In the genomic region with DNA sequence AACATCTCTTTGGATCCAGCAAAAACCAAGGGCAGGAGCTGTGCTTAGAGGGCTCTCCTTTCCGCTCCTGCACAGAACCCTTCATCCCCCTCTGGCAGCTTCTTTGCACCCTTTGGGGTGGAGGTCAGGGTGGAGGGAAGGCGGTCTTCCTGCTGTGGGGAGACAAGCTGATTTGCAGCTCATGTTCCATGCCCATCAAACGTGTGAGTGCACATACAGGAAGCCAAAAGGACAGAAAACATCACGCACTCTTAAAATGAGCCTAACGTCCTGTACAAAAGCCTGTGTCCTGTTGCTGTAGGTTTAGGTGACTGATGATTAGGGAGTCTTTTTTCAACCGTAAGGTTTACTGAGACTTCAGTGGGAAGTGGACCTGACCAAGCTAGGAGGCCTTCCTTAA, we compare ENCODE assay signal across 24 cellular contexts.
DNase-seq lines count a peak whose midpoint lies in the region; ATAC-seq, FAIRE-seq and TF ChIP-seq lines count a peak whose summit lies in the region.
"Had no signal": no experiment of that assay in that cellular context is flagged by ENCODE, and none has a peak within 500 bp of the region (broad histone marks: within the 10 kb centered on the region; RNA-seq: fewer than 3 reads in every experiment).

No MANE protein-coding gene starts in this region.

- CTCF ChIA-PET in K562 (lab: Yijun Ruan, JAX; ENCODE audit: low intra/inter-chr PET ratio) = no interaction called here

- H3K9me3 Mint-ChIP-seq in T-helper 2 cell treated with Interferon-gamma antibody and Interleukin-4, amounts not matched to agents 5 μg/mL and 100 μg/mL, for 36 hours = peaks cover 32% of the 10 kb centered on the region
- H3K9me3 Mint-ChIP-seq in activated naive CD8-positive, alpha-beta T cell (ENCODE audit: low read depth) = peaks cover 8% of the 10 kb centered on the region
- H3K9me3 Mint-ChIP-seq in activated naive CD8-positive, alpha-beta T cell treated with anti-CD3 and anti-CD28 coated beads, Interleukin-2, amount 50 U/mL, for 24 hours = peaks cover 14% of the 10 kb centered on the region

- WGBS in K562 (ENCODE audit: insufficient coverage, low coverage, missing lambda C conversion rate) = 13% methylated on average over 6 of the region's 6 CpGs

- H3K9me1 ChIP-seq in K562 (ENCODE audit: control insufficient read depth, insufficient read depth, low read length) = no peaks in the 10 kb centered on the region

- no peak for ATAC-seq in activated naive CD8-positive, alpha-beta T cell treated with anti-CD3 and anti-CD28 coated beads, Interleukin-2, amount 50 U/mL, for 24 hours
- ATAC-seq in K562 (no peak), GM18873 (IDR thresholded peaks at IDR 0.05; ENCODE audit: low FRiP score, unreplicated experiment) (no peak)

- H3K27ac Mint-ChIP-seq in T-helper 2 cell treated with Interferon-gamma antibody and Interleukin-4, amounts not matched to agents 5 μg/mL and 100 μg/mL, for 36 hours = peak overlapping the region; percentile 82
- H3K27ac Mint-ChIP-seq in activated naive CD8-positive, alpha-beta T cell = peak overlapping the region; percentile 10
- no peak overlapping the region for H3K27ac Mint-ChIP-seq in activated naive CD8-positive, alpha-beta T cell treated with anti-CD3 and anti-CD28 coated beads, Interleukin-2, amount 50 U/mL, for 24 hours

- H2AFZ ChIP-seq in K562 (ENCODE audit: low read depth, low read length) = 0 out of 2 replicates have a peak overlapping the region, but pooled peaks have one; percentile 13
- H2AFZ ChIP-seq: GM23248, PC-9 had no signal

- H3K79me2 ChIP-seq in K562 (ENCODE audit: control insufficient read depth, insufficient read depth, low read length) = no peaks in the 10 kb centered on the region

- H4K20me1 ChIP-seq in K562 (replicated peaks; ENCODE audit: control insufficient read depth, insufficient read depth, low read length) = no peaks in the 10 kb centered on the region
- H4K20me1 ChIP-seq: BLaER1 treated with 17β-estradiol and CSF1 and Interleukin-3, amounts not matched to agents 10 nM and 100 nM had no signal

- H3K4me3 Mint-ChIP-seq in T-helper 2 cell treated with Interferon-gamma antibody and Interleukin-4, amounts not matched to agents 5 μg/mL and 100 μg/mL, for 36 hours = peak overlapping the region; percentile 44
- no peak overlapping the region for H3K4me3 Mint-ChIP-seq in activated naive CD8-positive, alpha-beta T cell
- H3K4me3 Mint-ChIP-seq in activated naive CD8-positive, alpha-beta T cell treated with anti-CD3 and anti-CD28 coated beads, Interleukin-2, amount 50 U/mL, for 24 hours = no peak overlapping the region
- H3K4me3 Mint-ChIP-seq: CD4-positive, alpha-beta memory T cell had no signal

- no peak for TF ChIP-seq POLR2A in K562 (conservative IDR thresholded peaks at IDR 0.05)

- no peak overlapping the region for H3K27ac ChIP-seq in K562 (ENCODE audit: extremely low read depth, low read depth, low read length)
- H3K27ac ChIP-seq: BLaER1 treated with 17β-estradiol and CSF1 and Interleukin-3, amounts not matched to agents 10 nM and 100 nM; GM23248; PC-9 had no signal

- in situ Hi-C loops in K562 (cut with MboI) = no loop called here

- no peak for TF ChIP-seq RAD21 in K562 (CRISPR knock-in tag; conservative IDR thresholded peaks at IDR 0.05 in 1 of 2, IDR thresholded peaks at IDR 0.05 in 1 of 2)

- no peaks in the 10 kb centered on the region for H3K9me3 ChIP-seq in K562 (replicated peaks; ENCODE audit: control insufficient read depth, insufficient read depth, low read depth, low read length)

- H3K27me3 Mint-ChIP-seq in T-helper 2 cell treated with Interferon-gamma antibody and Interleukin-4, amounts not matched to agents 5 μg/mL and 100 μg/mL, for 36 hours (ENCODE audit: low read depth) = no peaks in the 10 kb centered on the region
- H3K27me3 Mint-ChIP-seq in activated naive CD8-positive, alpha-beta T cell = no peaks in the 10 kb centered on the region
- H3K27me3 Mint-ChIP-seq in activated naive CD8-positive, alpha-beta T cell treated with anti-CD3 and anti-CD28 coated beads, Interleukin-2, amount 50 U/mL, for 24 hours = no peaks in the 10 kb centered on the region
- H3K27me3 Mint-ChIP-seq: CD4-positive, alpha-beta memory T cell had no signal

- H3K9ac ChIP-seq in K562 (ENCODE audit: insufficient read depth in 1 of 2, low read depth in 2 of 2, low read length in 2 of 2) = no peak overlapping the region
- H3K9ac ChIP-seq: BLaER1 treated with 17β-estradiol and CSF1 and Interleukin-3, amounts not matched to agents 10 nM and 100 nM; GM23248 had no signal

- no peak for TF ChIP-seq EP300 in K562 (IDR thresholded peaks at IDR 0.05; ENCODE audit: low read length)

- intact Hi-C loops in K562 (cut with micrococcal nuclease) = no loop called here

- no peak for DNase-seq in T-helper 2 cell treated with Interferon-gamma antibody and Interleukin-4, amounts not matched to agents 5 μg/mL and 100 μg/mL, for 36 hours (ENCODE audit: low spot score)
- DNase-seq in T-helper 2 cell (no peak), K562 (ENCODE audit: extremely low read depth in 1 of 4, low spot score in 3 of 4) (no peak), globus pallidus (ENCODE audit: low spot score) (no peak)
- DNase-seq in activated naive CD8-positive, alpha-beta T cell treated with anti-CD3 and anti-CD28 coated beads, Interleukin-2, amount 50 U/mL, for 24 hours = no peak
- DNase-seq: 8988T; CD4-positive, alpha-beta memory T cell; DND-41; GM23248; HCEC 1CT; IMR-90; NCI-H1105; NCI-H146; NCI-H2029; NCI-H226; NCI-H510A treated with DMSO at 0.1 percent for 48 hours; NCI-H748 treated with DMSO at 0.1 percent for 48 hours; PC-9; RPMI8226; SIG-M5 had no signal

- H3K4me3 ChIP-seq in K562 = no peak overlapping the region
- H3K4me3 ChIP-seq: BLaER1 treated with 17β-estradiol and CSF1 and Interleukin-3, amounts not matched to agents 10 nM and 100 nM; GM23248; PC-9 had no signal

- no peaks in the 10 kb centered on the region; a peak in 1 of 5 replicates for H3K4me1 ChIP-seq in K562 (replicated peaks in 1 of 2; ENCODE audit: control insufficient read depth in 2 of 2, insufficient read depth in 2 of 2, low read length in 2 of 2)
- H3K4me1 ChIP-seq: BLaER1 treated with 17β-estradiol and CSF1 and Interleukin-3, amounts not matched to agents 10 nM and 100 nM had no signal

- no peaks in the 10 kb centered on the region for H3K36me3 ChIP-seq in K562 (ENCODE audit: control insufficient read depth, insufficient read depth, low read length)

- POLR2A ChIA-PET in K562 (lab: Yijun Ruan, JAX) = interaction anchor here (2.1 kb wide), 1 partner anchor 10 kb away, joined by 4 read pairs; no protein-coding TSS in a partner anchor

- H3K4me1 Mint-ChIP-seq in T-helper 2 cell treated with Interferon-gamma antibody and Interleukin-4, amounts not matched to agents 5 μg/mL and 100 μg/mL, for 36 hours (ENCODE audit: low read depth) = peaks cover 52% of the 10 kb centered on the region
- H3K4me1 Mint-ChIP-seq in activated naive CD8-positive, alpha-beta T cell (ENCODE audit: low read depth) = peaks cover 35% of the 10 kb centered on the region
- H3K4me1 Mint-ChIP-seq in activated naive CD8-positive, alpha-beta T cell treated with anti-CD3 and anti-CD28 coated beads, Interleukin-2, amount 50 U/mL, for 24 hours = peaks cover 29% of the 10 kb centered on the region

- FAIRE-seq in K562 (lab: Jason Lieb, UNC) = no peak
- FAIRE-seq: GM12891 had no signal

- BruUV-seq in K562 (replicated peaks; lab: Mats Ljungman, UMichigan) = no TSS peak

- H3K27me3 ChIP-seq in K562 (ENCODE audit: control insufficient read depth in 2 of 2, insufficient read depth in 2 of 2, low read length in 2 of 2) = peaks cover 0 to 12% of the 10 kb centered on the region in 2 experiments; a peak in 3 of 5 replicates
- H3K27me3 ChIP-seq: BLaER1 treated with 17β-estradiol and CSF1 and Interleukin-3, amounts not matched to agents 10 nM and 100 nM had no signal

- H3K36me3 Mint-ChIP-seq in T-helper 2 cell treated with Interferon-gamma antibody and Interleukin-4, amounts not matched to agents 5 μg/mL and 100 μg/mL, for 36 hours (ENCODE audit: low read depth) = peaks cover 77% of the 10 kb centered on the region
- H3K36me3 Mint-ChIP-seq in activated naive CD8-positive, alpha-beta T cell = peaks cover 40% of the 10 kb centered on the region
- H3K36me3 Mint-ChIP-seq in activated naive CD8-positive, alpha-beta T cell treated with anti-CD3 and anti-CD28 coated beads, Interleukin-2, amount 50 U/mL, for 24 hours (ENCODE audit: low read depth) = peaks cover 56% of the 10 kb centered on the region

- TF ChIP-seq CTCF in K562 (IDR thresholded peaks at IDR 0.05 in 2 of 3, conservative IDR thresholded peaks at IDR 0.05 in 1 of 3; ENCODE audit: insufficient read depth in 2 of 3, low read depth in 1 of 3, low read length in 3 of 3) = no peak

- no peak overlapping the region for H3K4me2 ChIP-seq in K562 (ENCODE audit: insufficient read depth, low read length)
- H3K4me2 ChIP-seq: BLaER1 treated with 17β-estradiol and CSF1 and Interleukin-3, amounts not matched to agents 10 nM and 100 nM; PC-9 had no signal

TF ChIP-seq in K562, 482 proteins besides CTCF, POLR2A, EP300 and RAD21:
- no peak for TF ChIP-seq ZNF239 (CRISPR knock-in tag; IDR thresholded peaks at IDR 0.05)
- TF ChIP-seq PYGO2 (tag; IDR thresholded peaks at IDR 0.05) = no peak
- TF ChIP-seq, protein P1, sequence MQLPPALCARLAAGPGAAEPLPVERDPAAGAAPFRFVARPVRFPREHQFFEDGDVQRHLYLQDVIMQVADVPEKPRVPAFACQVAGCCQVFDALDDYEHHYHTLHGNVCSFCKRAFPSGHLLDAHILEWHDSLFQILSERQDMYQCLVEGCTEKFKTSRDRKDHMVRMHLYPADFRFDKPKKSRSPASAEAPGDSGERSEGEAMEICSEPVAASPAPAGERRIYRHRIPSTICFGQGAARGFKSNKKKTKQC (CRISPR knock-in tag; IDR thresholded peaks at IDR 0.05) = no peak
- TF ChIP-seq ZNF134 (CRISPR knock-in tag; conservative IDR thresholded peaks at IDR 0.05) = no peak
- TF ChIP-seq, protein P2, sequence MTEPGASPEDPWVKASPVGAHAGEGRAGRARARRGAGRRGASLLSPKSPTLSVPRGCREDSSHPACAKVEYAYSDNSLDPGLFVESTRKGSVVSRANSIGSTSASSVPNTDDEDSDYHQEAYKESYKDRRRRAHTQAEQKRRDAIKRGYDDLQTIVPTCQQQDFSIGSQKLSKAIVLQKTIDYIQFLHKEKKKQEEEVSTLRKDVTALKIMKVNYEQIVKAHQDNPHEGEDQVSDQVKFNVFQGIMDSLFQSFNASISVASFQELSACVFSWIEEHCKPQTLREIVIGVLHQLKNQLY (CRISPR knock-in tag; conservative IDR thresholded peaks at IDR 0.05) = no peak
- TF ChIP-seq ZEB2 (IDR thresholded peaks at IDR 0.05) = no peak
- no peak for TF ChIP-seq KLF13 (tag; IDR thresholded peaks at IDR 0.05; ENCODE audit: borderline replicate concordance, low read depth)
- TF ChIP-seq DPF2 (IDR thresholded peaks at IDR 0.05) = no peak
- TF ChIP-seq HDGF (IDR thresholded peaks at IDR 0.05) = no peak
- no peak for TF ChIP-seq HDAC2 (IDR thresholded peaks at IDR 0.05)
- TF ChIP-seq SAP30 (IDR thresholded peaks at IDR 0.05; ENCODE audit: borderline replicate concordance, insufficient read depth, low read depth, low read length, poor library complexity, severe bottlenecking) = no peak
- no peak for TF ChIP-seq SNRNP70 (optimal IDR thresholded peaks at IDR 0.05; ENCODE audit: low read depth, low read length)
